In the genomic region with DNA sequence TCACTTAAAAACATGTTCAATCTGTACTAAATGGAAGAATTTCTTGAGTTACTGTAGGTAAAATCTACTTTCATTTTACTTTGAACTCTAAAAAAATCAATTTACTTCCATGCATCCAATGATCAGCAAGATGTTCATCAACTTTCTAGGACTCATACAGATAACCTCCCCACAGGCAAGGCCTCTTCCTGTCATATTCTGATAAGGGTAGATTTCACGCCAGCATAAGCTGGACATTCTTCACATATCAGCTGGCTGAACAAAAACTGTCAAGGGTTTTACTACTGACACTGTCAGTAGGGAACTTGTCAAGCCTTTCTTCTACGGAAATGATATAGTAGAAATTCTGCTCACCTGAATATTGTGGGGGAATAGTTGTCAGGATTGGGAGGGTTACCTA, we compare ENCODE assay signal across 33 cellular contexts.
"Had no signal": no experiment of that assay in that cellular context is flagged by ENCODE, and none has a peak within 500 bp of the region (broad histone marks: within the 10 kb centered on the region; RNA-seq: fewer than 3 reads in every experiment).

No MANE protein-coding gene starts in this region.

- ATAC-seq: activated CD4-positive, CD25-positive, alpha-beta regulatory T cell treated with anti-CD3 and anti-CD28 coated beads, Interleukin-2, amount 50 U/mL, for 24 hours; activated CD8-positive, alpha-beta T cell treated with anti-CD3 and anti-CD28 coated beads for 36 hours; activated T-cell treated with anti-CD3 and anti-CD28 coated beads, Interleukin-2, amount 50 U/mL, for 4 hours; activated T-helper 17 cell treated with anti-CD3 and anti-CD28 coated beads, Interleukin-2, amount 50 U/mL, for 72 hours; effector memory CD8-positive, alpha-beta T cell; foreskin keratinocyte; gastrocnemius medialis; heart left ventricle; T-helper 17 cell had no signal

- H3K27me3 ChIP-seq: brain microvascular endothelial cell, esophagus muscularis mucosa, foreskin keratinocyte, gastrocnemius medialis, heart left ventricle had no signal

- H3K27ac ChIP-seq: brain microvascular endothelial cell, esophagus muscularis mucosa, foreskin keratinocyte, gastrocnemius medialis, heart left ventricle, WERI-Rb-1 had no signal

- FAIRE-seq: astrocyte, bronchial epithelial cell, colon had no signal

- DNase-seq: activated B cell treated with CpG ODN at 0.5 μM for 24 hours; activated CD4-positive, alpha-beta T cell treated with anti-CD3 and anti-CD28 coated beads for 48 hours; activated CD4-positive, alpha-beta T cell treated with anti-CD3 and anti-CD28 coated beads, Interleukin-2, amount 50 U/mL, for 1 hour; activated CD4-positive, alpha-beta T cell treated with anti-CD3 and anti-CD28 coated beads, Interleukin-2, amount 50 U/mL, for 48 hours; activated CD8-positive, alpha-beta memory T cell treated with anti-CD3 and anti-CD28 coated beads for 24 hours; activated CD8-positive, alpha-beta T cell treated with anti-CD3 and anti-CD28 coated beads for 36 hours; activated effector memory CD4-positive, alpha-beta T cell treated with Interleukin-2 at 50 U/mL for 16 hours; activated gamma-delta T cell treated with Interleukin-2 at 50 U/mL for 16 hours; activated naive CD4-positive, alpha-beta T cell treated with anti-CD3 and anti-CD28 coated beads, Interleukin-2, amount 50 U/mL, for 16 hours; activated naive CD4-positive, alpha-beta T cell treated with Interleukin-2 at 50 U/mL for 16 hours; activated T-cell treated with anti-CD3 and anti-CD28 coated beads, Interleukin-2, amount 50 U/mL, for 4 hours; amniotic stem cell; anterior cingulate cortex; brain microvascular endothelial cell; caudate nucleus; cortex of kidney; dermis blood vessel endothelial cell; effector CD4-positive, alpha-beta T cell; effector memory CD8-positive, alpha-beta T cell; erythroblast; foreskin keratinocyte; gastrocnemius medialis; glutamatergic neuron; heart left ventricle; T-helper 17 cell; T1000; WERI-Rb-1 had no signal

- H3K36me3 ChIP-seq: brain microvascular endothelial cell, esophagus muscularis mucosa, gastrocnemius medialis, WERI-Rb-1 had no signal

- H3K9me3 ChIP-seq: esophagus muscularis mucosa, gastrocnemius medialis, heart left ventricle had no signal

- H3K4me3 ChIP-seq: esophagus muscularis mucosa, gastrocnemius medialis, heart left ventricle had no signal

- H3K4me1 ChIP-seq: foreskin keratinocyte, gastrocnemius medialis had no signal
